ENCODE assay signal across 18 cellular contexts in the genomic region with DNA sequence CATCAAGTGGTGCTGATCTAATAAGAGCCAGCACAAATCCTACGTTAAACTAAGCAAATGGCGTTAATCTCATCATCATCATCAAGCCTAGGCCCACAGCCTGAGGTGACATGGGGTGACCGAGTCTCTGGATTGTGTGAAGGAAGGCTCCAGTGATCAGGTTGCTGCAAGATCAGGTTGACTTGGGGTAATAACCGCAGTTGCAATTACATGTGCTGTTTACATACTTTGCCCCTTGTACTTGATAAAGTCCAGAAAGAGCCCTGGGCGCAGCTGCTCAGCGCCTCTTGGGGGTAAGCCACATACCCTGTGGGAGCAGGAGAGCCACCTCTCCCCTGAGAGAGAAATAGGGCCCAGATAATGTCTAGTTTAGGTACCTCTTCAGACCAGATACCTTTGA.
"Had no signal": no experiment of that assay in that cellular context is flagged by ENCODE, and none has a peak within 500 bp of the region (broad histone marks: within the 10 kb centered on the region; RNA-seq: fewer than 3 reads in every experiment).

No MANE protein-coding gene starts in this region.

- H3K36me3 ChIP-seq: esophagus squamous epithelium, heart right ventricle had no signal

- H3K4me3 ChIP-seq: esophagus squamous epithelium, heart right ventricle had no signal

- H3K27ac Mint-ChIP-seq: activated CD4-positive, alpha-beta T cell treated with anti-CD3 and anti-CD28 coated beads for 36 hours; activated CD8-positive, alpha-beta T cell treated with anti-CD3 and anti-CD28 coated beads for 36 hours; activated naive CD8-positive, alpha-beta T cell treated with anti-CD3 and anti-CD28 coated beads, Interleukin-2, amount 10 ng/mL, durations not matched to agents 7 days and 5 days had no signal

- DNase-seq: activated CD4-positive, alpha-beta T cell treated with anti-CD3 and anti-CD28 coated beads for 36 hours; activated CD8-positive, alpha-beta memory T cell treated with anti-CD3 and anti-CD28 coated beads, Interleukin-2, amount 50 U/mL, for 48 hours; activated CD8-positive, alpha-beta T cell treated with anti-CD3 and anti-CD28 coated beads for 36 hours; activated naive CD8-positive, alpha-beta T cell treated with anti-CD3 and anti-CD28 coated beads, Interleukin-2, amount 10 ng/mL, durations not matched to agents 7 days and 5 days; anterior cingulate cortex; esophagus squamous epithelium; foreskin melanocyte; heart right ventricle; kidney; naive B cell; posterior cingulate gyrus; right cardiac atrium; stimulated activated CD4-positive, alpha-beta T cell treated with anti-CD3 and anti-CD28 coated beads, Interleukin-2, amount 100 ng/mL, for 48 hours; stimulated activated CD8-positive, alpha-beta memory T cell treated with anti-CD3 and anti-CD28 coated beads, Interleukin-4, amount 100 ng/mL, for 48 hours; stimulated activated naive CD8-positive, alpha-beta T cell treated with anti-CD3 and anti-CD28 coated beads, Interleukin-15, Interleukin-2, amounts not matched to agents 100 U/mL and 50 U/mL, for 24 hours; T-helper 9 cell had no signal

- H3K27ac ChIP-seq: heart right ventricle, VCaP had no signal

- H3K9me3 ChIP-seq: esophagus squamous epithelium, heart right ventricle had no signal

- H3K27me3 Mint-ChIP-seq: activated CD8-positive, alpha-beta T cell treated with anti-CD3 and anti-CD28 coated beads for 36 hours; activated naive CD8-positive, alpha-beta T cell treated with anti-CD3 and anti-CD28 coated beads, Interleukin-2, amount 10 ng/mL, durations not matched to agents 7 days and 5 days had no signal

- H3K4me1 Mint-ChIP-seq: activated CD4-positive, alpha-beta T cell treated with anti-CD3 and anti-CD28 coated beads for 36 hours; activated naive CD8-positive, alpha-beta T cell treated with anti-CD3 and anti-CD28 coated beads, Interleukin-2, amount 10 ng/mL, durations not matched to agents 7 days and 5 days; naive B cell had no signal

- H3K9me3 Mint-ChIP-seq: activated CD8-positive, alpha-beta T cell treated with anti-CD3 and anti-CD28 coated beads for 36 hours; activated naive CD8-positive, alpha-beta T cell treated with anti-CD3 and anti-CD28 coated beads, Interleukin-2, amount 10 ng/mL, durations not matched to agents 7 days and 5 days; naive B cell had no signal

- H3K4me3 Mint-ChIP-seq: activated CD4-positive, alpha-beta T cell treated with anti-CD3 and anti-CD28 coated beads for 36 hours; activated CD8-positive, alpha-beta T cell treated with anti-CD3 and anti-CD28 coated beads for 36 hours; activated naive CD8-positive, alpha-beta T cell treated with anti-CD3 and anti-CD28 coated beads, Interleukin-2, amount 10 ng/mL, durations not matched to agents 7 days and 5 days; naive B cell had no signal

- FAIRE-seq: endometrium, kidney had no signal

- H3K36me3 Mint-ChIP-seq: activated naive CD8-positive, alpha-beta T cell treated with anti-CD3 and anti-CD28 coated beads, Interleukin-2, amount 10 ng/mL, durations not matched to agents 7 days and 5 days; naive B cell had no signal
